9 cellular contexts compared by ENCODE assay signal in genomic region chr10:77844713-77845454, GRCh38.
DNase-seq lines count a peak whose midpoint lies in the region; ATAC-seq and TF ChIP-seq lines count a peak whose summit lies in the region.
"Had no signal": no experiment of that assay in that cellular context is flagged by ENCODE, and none has a peak within 500 bp of the region (broad histone marks: within the 10 kb centered on the region; RNA-seq: fewer than 3 reads in every experiment).

No MANE protein-coding gene starts in this region.

- intact Hi-C loops in mucosa of descending colon (cut with DNase I, micrococcal nuclease), result loop anchor here in 1 of 2 donors (10.0 kb wide), 1 partner anchor 130 kb away; no protein-coding TSS in a partner anchor

- H3K4me1 ChIP-seq in HUES64 (ENCODE audit: insufficient read depth, low read length) (peaks cover 29% of the 10 kb centered on the region), mucosa of descending colon (ENCODE audit: low read depth) (peaks cover 24% of the 10 kb centered on the region)

- peak overlapping the region; percentile 28; the same call in 1 of the 2 replicates for H3K9ac ChIP-seq in HUES64 (ENCODE audit: low read depth, low read length)

- WGBS in HUES64, result 67% methylated on average over 10 of the region's 10 CpGs

- H3K9me3 ChIP-seq in AG04450 (ENCODE audit: control insufficient read depth, insufficient read depth, low read length), result no peaks in the 10 kb centered on the region; the same call in 1 of the 2 replicates
- no peaks in the 10 kb centered on the region for H3K9me3 ChIP-seq in HUES64 (ENCODE audit: insufficient read depth, low read depth, low read length)
- H3K9me3 ChIP-seq in mucosa of descending colon, result no peaks in the 10 kb centered on the region

- POLR2A ChIA-PET in AG04450 (lab: Yijun Ruan, JAX), result no interaction called here

- peak overlapping the region; percentile 82 for H3K27ac ChIP-seq in AG04450 (ENCODE audit: low read depth, low read length)
- H3K27ac ChIP-seq in HUES64 (ENCODE audit: low read depth, low read length), result peak overlapping the region; percentile 55

- ATAC-seq in mucosa of descending colon (peak; percentile 80), GM21529 (IDR thresholded peaks at IDR 0.05; ENCODE audit: unreplicated experiment) (no peak)

- CTCF ChIA-PET in AG04450 (lab: Charles Lee), result interaction anchor here (0.7 to 1.3 kb wide), 3 partner anchors 28 to 130 kb away, joined by 3 to 7 read pairs (median 6); no protein-coding TSS in a partner anchor

- peaks cover 47% of the 10 kb centered on the region for H3K36me3 ChIP-seq in HUES64 (ENCODE audit: insufficient read depth, low read length)
- H3K36me3 ChIP-seq in mucosa of descending colon (ENCODE audit: low read depth), result no peaks in the 10 kb centered on the region

- TF ChIP-seq CTCF in AG04450 (IDR thresholded peaks at IDR 0.05; ENCODE audit: low read depth, low read length), result no peak
- TF ChIP-seq CTCF in cardiac fibroblast (IDR thresholded peaks at IDR 0.05; ENCODE audit: low read depth, low read length), result no peak
- TF ChIP-seq CTCF in mucosa of descending colon (IDR thresholded peaks at IDR 0.05), result no peak

- no peak overlapping the region for H3K4me3 ChIP-seq in AG04450 (ENCODE audit: low read depth, low read length)
- H3K4me3 ChIP-seq in HUES64 (ENCODE audit: low read length), result no peak overlapping the region
- no peak overlapping the region for H3K4me3 ChIP-seq in cardiac fibroblast (replicated peaks in 1 of 2; ENCODE audit: low read depth in 2 of 2, low read length in 2 of 2)
- H3K4me3 ChIP-seq in mucosa of descending colon, result no peak overlapping the region

- H3K27me3 ChIP-seq in AG04450 (ENCODE audit: control insufficient read depth, insufficient read depth, low read length) (no peaks in the 10 kb centered on the region), HUES64 (ENCODE audit: insufficient read depth, low read length) (no peaks in the 10 kb centered on the region)

- DNase-seq in AG04450 (ENCODE audit: low read depth, low spot score), result peak; percentile 60
- peak; percentile 84 to 87 for DNase-seq in cardiac fibroblast (ENCODE audit: low read depth in 2 of 2)
- peak in 2 of 3 donors; percentile 62 to 64 for DNase-seq in mucosa of descending colon
- DNase-seq in NCI-H446 (lab: John Stamatoyannopoulos, UW), result no peak
- DNase-seq in NCI-H748 treated with DMSO at 0.1 percent for 48 hours (lab: John Stamatoyannopoulos, UW), result no peak
- DNase-seq in SK-N-DZ (ENCODE audit: low spot score), result no peak
- DNase-seq: activated CD4-positive, alpha-beta T cell treated with anti-CD3 and anti-CD28 coated beads, Interleukin-2, amount 50 U/mL, for 1 hour had no signal

Comparison
In these comparisons a context has a peak if more than half of its experiments do, and no peak if none do; other contexts are left out.
1. DNase-seq: peak in AG04450 (single experiment), cardiac fibroblast (2 of 2) and mucosa of descending colon (2 of 3); none in NCI-H446 (0 of 2), NCI-H748 treated with DMSO at 0.1 percent for 48 hours (single experiment) and SK-N-DZ (single experiment).